In the genomic region with DNA sequence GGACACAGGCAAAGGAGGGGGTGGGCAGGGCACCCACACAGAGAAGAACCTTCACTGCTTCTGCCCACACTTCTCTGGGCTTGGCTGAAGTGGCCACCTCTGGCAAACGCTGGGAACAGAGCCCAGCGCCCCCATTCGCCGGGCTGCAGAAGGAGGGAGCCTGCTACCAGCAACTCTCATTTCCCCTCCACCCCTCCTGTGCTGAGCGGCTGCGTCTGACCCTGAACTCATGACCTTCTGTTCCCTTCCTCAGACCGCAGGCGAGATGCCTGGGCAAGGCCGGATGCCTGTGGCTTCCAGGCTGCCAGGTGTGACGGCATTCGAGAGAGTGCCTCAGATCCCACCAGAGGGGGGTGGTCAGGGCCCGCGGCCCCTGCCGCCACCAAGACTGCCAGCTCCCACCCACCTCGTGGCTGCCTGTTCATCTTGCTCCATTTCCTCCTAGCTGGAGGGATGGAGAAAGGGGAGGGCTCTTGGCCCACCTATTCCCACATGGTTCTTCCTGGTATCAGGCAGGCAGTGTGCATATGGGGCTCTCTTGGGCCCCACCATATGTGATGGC, we compare ENCODE assay signal across 8 cellular contexts. TPM values are rescaled to one million over a fixed set of nuclear protein-coding genes. Genes with fewer than 3 reads are reported as not detected.
DNase-seq lines count a peak whose midpoint lies in the region; ATAC-seq and TF ChIP-seq lines count a peak whose summit lies in the region.

No MANE protein-coding gene starts in this region.

- peak; percentile 40 for TF ChIP-seq CTCF in GM13976 (IDR thresholded peaks at IDR 0.05; ENCODE audit: borderline replicate concordance, control extremely low read depth, extremely low read depth, insufficient read depth, missing control alignments)
- TF ChIP-seq CTCF in fibroblast of villous mesenchyme (IDR thresholded peaks at IDR 0.05; ENCODE audit: insufficient read depth, low read depth, low read length), result peak; percentile 27
- no peak for TF ChIP-seq CTCF in osteoblast (IDR thresholded peaks at IDR 0.05; ENCODE audit: extremely low read depth, low read depth, low read length)
- TF ChIP-seq CTCF in upper lobe of left lung (IDR thresholded peaks at IDR 0.05), result peak in 3 of 6 experiments; percentile 32 to 40 (median 40)

- H3K36me3 ChIP-seq in osteoblast (ENCODE audit: insufficient read depth, low read length) (peaks cover 40% of the 10 kb centered on the region), upper lobe of left lung (peaks cover 4 to 51% (median 35%) of the 10 kb centered on the region in 4 donors)

- H3K79me2 ChIP-seq in osteoblast (ENCODE audit: insufficient read depth, low read length), result no peaks in the 10 kb centered on the region

- peak overlapping the region; percentile 52 for H3K4me2 ChIP-seq in osteoblast (ENCODE audit: insufficient read depth, low read length)

- DNase-seq in GM13976 (ENCODE audit: low spot score) (peak; percentile 81), NOMO-1 treated with dmso at 0.1 percent for 144 hours (lab: John Stamatoyannopoulos, UW; ENCODE audit: unreplicated experiment) (peak; percentile 71), fibroblast of villous mesenchyme (ENCODE audit: low read depth) (peak; percentile 99), osteoblast (ENCODE audit: insufficient read length, low spot score, missing footprints) (peak; percentile 94), upper lobe of left lung (peak; percentile 91 to 92), EL (no peak)
- peak; percentile 92 to 93 for DNase-seq in activated T-cell treated with anti-CD3 and anti-CD28 coated beads, Interleukin-2, amount 50 U/mL, for 72 hours

- ATAC-seq in HG02759 (IDR thresholded peaks at IDR 0.05; ENCODE audit: unreplicated experiment) (peak; percentile 66), upper lobe of left lung (ENCODE audit: low FRiP score in 2 of 2) (peak; percentile 74 to 77)
- ATAC-seq in activated T-cell treated with anti-CD3 and anti-CD28 coated beads, Interleukin-2, amount 50 U/mL, for 72 hours (replicated peaks in 1 of 2), result peak; percentile 56 to 61

- peaks cover 75% of the 10 kb centered on the region for H3K4me1 Mint-ChIP-seq in activated T-cell treated with anti-CD3 and anti-CD28 coated beads, Interleukin-2, amount 50 U/mL, for 72 hours (ENCODE audit: low read depth)

- H3K27me3 Mint-ChIP-seq in activated T-cell treated with anti-CD3 and anti-CD28 coated beads, Interleukin-2, amount 50 U/mL, for 72 hours (ENCODE audit: low read depth), result no peaks in the 10 kb centered on the region

- H3K4me3 Mint-ChIP-seq in activated T-cell treated with anti-CD3 and anti-CD28 coated beads, Interleukin-2, amount 50 U/mL, for 72 hours, result peak overlapping the region; percentile 74 to 85

- H3K4me3 ChIP-seq in fibroblast of villous mesenchyme (ENCODE audit: low read depth, low read length) (no peak overlapping the region), osteoblast (ENCODE audit: insufficient read depth, low read length) (peak overlapping the region; percentile 25), upper lobe of left lung (no peak overlapping the region)

- in situ Hi-C loops in GM13976 (cut with MboI; ENCODE audit: low sequenced_read_pairs, unreplicated experiment), result loop anchor here (10.0 kb wide), 4 partner anchors 60 to 280 kb away; partner anchors contain the start of gene DDIT4

- peaks cover 4 to 8% of the 10 kb centered on the region in 2 donors for H3K36me3 Mint-ChIP-seq in activated T-cell treated with anti-CD3 and anti-CD28 coated beads, Interleukin-2, amount 50 U/mL, for 72 hours (ENCODE audit: insufficient read depth in 2 of 2)

- peaks cover 43% of the 10 kb centered on the region for H3K4me1 ChIP-seq in osteoblast (ENCODE audit: insufficient read depth, low read length)
- peaks cover 69 to 77% (median 72%) of the 10 kb centered on the region in 4 donors for H3K4me1 ChIP-seq in upper lobe of left lung

- no peaks in the 10 kb centered on the region for H3K9me3 Mint-ChIP-seq in activated T-cell treated with anti-CD3 and anti-CD28 coated beads, Interleukin-2, amount 50 U/mL, for 72 hours

- H4K20me1 ChIP-seq in osteoblast (ENCODE audit: insufficient read depth, low read length), result peaks cover 3% of the 10 kb centered on the region

- peak in 2 of 4 donors; percentile 17 to 35 for TF ChIP-seq POLR2A in upper lobe of left lung (IDR thresholded peaks at IDR 0.05)

- H3K9me3 ChIP-seq in osteoblast (ENCODE audit: low read depth, low read length) (no peaks in the 10 kb centered on the region), upper lobe of left lung (no peaks in the 10 kb centered on the region)

- 34 to 42% methylated on average over 8 to 12 of the region's 15 CpGs for WGBS in upper lobe of left lung, 2 donors

- peak overlapping the region; percentile 91 for H3K27ac ChIP-seq in osteoblast (ENCODE audit: low read depth, low read length)
- peak overlapping the region; percentile 86 to 95 (median 92) for H3K27ac ChIP-seq in upper lobe of left lung

- H3K27me3 ChIP-seq in osteoblast (ENCODE audit: insufficient read depth, low read length), result no peaks in the 10 kb centered on the region
- H3K27me3 ChIP-seq in upper lobe of left lung, result no peaks in the 10 kb centered on the region

- TF ChIP-seq EP300 in upper lobe of left lung (IDR thresholded peaks at IDR 0.05), result peak; percentile 57 to 98 (median 86)

- H3K27ac Mint-ChIP-seq in activated T-cell treated with anti-CD3 and anti-CD28 coated beads, Interleukin-2, amount 50 U/mL, for 72 hours, result peak overlapping the region; percentile 95

- H2AFZ ChIP-seq in osteoblast (ENCODE audit: low read length), result peak overlapping the region; percentile 31

RNA-seq across cellular contexts. Expression of gene DNAJB12, which starts 19.8 kb away (rescaled TPM):
- 10 to 100 TPM; 24.1 to 25.2 TPM for total RNA-seq in activated T-cell treated with anti-CD3 and anti-CD28 coated beads, Interleukin-2, amount 50 U/mL, for 72 hours
- total RNA-seq in fibroblast of villous mesenchyme, result 32.5 and 32.8 TPM in 2 replicates
- 48.0 and 52.5 TPM in 2 replicates for total RNA-seq in osteoblast
- 10 to 100 TPM; 24.4 to 81.7 (median 49.2) TPM for total RNA-seq in upper lobe of left lung
